In the genomic region with DNA sequence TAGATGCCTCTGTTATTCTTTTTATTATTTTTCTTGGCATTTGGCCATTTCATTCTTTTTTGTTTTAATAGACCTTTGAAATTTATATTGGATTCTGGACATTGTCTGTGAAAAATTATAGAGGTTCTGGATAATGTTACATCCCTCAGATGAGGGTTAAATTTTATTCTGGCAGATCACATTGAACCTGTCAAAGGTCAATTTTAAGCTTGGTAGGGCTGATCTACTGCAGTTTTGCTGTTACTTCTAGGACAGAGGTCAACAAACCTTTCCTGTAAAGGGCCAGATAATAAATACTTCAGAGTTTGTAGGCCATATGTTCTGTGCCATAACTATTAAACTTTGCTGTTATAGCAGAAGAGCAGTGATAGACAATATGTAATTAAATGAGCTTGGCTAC, we compare ENCODE assay signal across 27 cellular contexts.
"Had no signal": no experiment of that assay in that cellular context is flagged by ENCODE, and none has a peak within 500 bp of the region (broad histone marks: within the 10 kb centered on the region; RNA-seq: fewer than 3 reads in every experiment).

No MANE protein-coding gene starts in this region.

- H3K9me3 ChIP-seq: testis, thyroid gland, upper lobe of right lung, uterus, vagina had no signal

- DNase-seq: stimulated activated CD4-positive, alpha-beta T cell treated with anti-CD3 and anti-CD28 coated beads, Interleukin-2, amount 100 ng/mL, for 48 hours; stimulated activated CD4-positive, alpha-beta T cell treated with anti-CD3 and anti-CD28 coated beads, Interleukin-4, amount 100 ng/mL, for 1 hour; stimulated activated CD4-positive, alpha-beta T cell treated with anti-CD3 and anti-CD28 coated beads, Interleukin-4, amount 100 ng/mL, for 24 hours; stimulated activated CD4-positive, alpha-beta T cell treated with anti-CD3 and anti-CD28 coated beads, Interleukin-4, amount 100 ng/mL, for 4 hours; stimulated activated CD8-positive, alpha-beta memory T cell treated with anti-CD3 and anti-CD28 coated beads, Interleukin-4, amount 100 ng/mL, for 48 hours; stimulated activated naive B cell treated with anti-CD40 and anti-IgM and Interleukin-4, amounts not matched to agents 10 μg/mL and 1 μg/mL and 100 μg/mL, for 72 hours; stimulated activated naive CD4-positive, alpha-beta T cell; stimulated activated naive CD4-positive, alpha-beta T cell treated with Interleukin-2 at 50 U/mL for 16 hours; stimulated activated naive CD8-positive, alpha-beta T cell treated with anti-CD3 and anti-CD28 coated beads, Interleukin-15, amount 100 ng/mL, for 72 hours; stimulated activated naive CD8-positive, alpha-beta T cell treated with anti-CD3 and anti-CD28 coated beads, Interleukin-15, Interleukin-2, amounts not matched to agents 100 U/mL and 50 U/mL, for 24 hours; stomach; substantia nigra; testis; thyroid gland; tibial artery; transverse colon; trophoblast cell; upper lobe of left lung; upper lobe of right lung; uterus had no signal

- FAIRE-seq: urothelium cell line had no signal

- H3K27me3 ChIP-seq: stomach, suprapubic skin, testis, thyroid gland, tibial artery, tibial nerve, transverse colon, upper lobe of left lung, upper lobe of right lung, uterus, vagina had no signal

- H3K4me1 ChIP-seq: stomach, suprapubic skin, testis, thyroid gland, tibial nerve, transverse colon, upper lobe of left lung, upper lobe of right lung, uterus, vagina had no signal

- H3K36me3 ChIP-seq: stomach, suprapubic skin, thoracic aorta, thyroid gland, tibial artery, tibial nerve, transverse colon, upper lobe of left lung, upper lobe of right lung, uterus, vagina had no signal

- H3K27ac ChIP-seq: stomach, suprapubic skin, testis, thoracic aorta, thyroid gland, tibial artery, tibial nerve, transverse colon, upper lobe of left lung, upper lobe of right lung, uterus, vagina had no signal

- ATAC-seq: stimulated activated effector memory CD8-positive, alpha-beta T cell treated with anti-CD3 and anti-CD28 coated beads, Interleukin-12 subunit alpha, Interleukin-12 subunit beta, amount 100 ng/mL, for 72 hours; stimulated activated memory B cell treated with anti-CD40 and anti-IgM and Interleukin-4, amounts not matched to agents 10 μg/mL and 1 μg/mL and 100 μg/mL, for 72 hours; stimulated activated naive B cell treated with anti-CD40 and anti-IgM and Interleukin-4, amounts not matched to agents 10 μg/mL and 1 μg/mL and 100 μg/mL, for 72 hours; stimulated activated naive CD8-positive, alpha-beta T cell treated with anti-CD3 and anti-CD28 coated beads, Interleukin-15, amount 100 ng/mL, for 72 hours; stimulated activated naive CD8-positive, alpha-beta T cell treated with anti-CD3 and anti-CD28 coated beads, Interleukin-15, Interleukin-2, amounts not matched to agents 100 U/mL and 50 U/mL, for 24 hours; upper lobe of right lung had no signal

- H3K4me3 ChIP-seq: stomach, suprapubic skin, testis, thoracic aorta, thyroid gland, tibial artery, tibial nerve, transverse colon, upper lobe of left lung, upper lobe of right lung, uterus, vagina had no signal
